Comparison of ENCODE assay signal across 9 cellular contexts in the genomic region with DNA sequence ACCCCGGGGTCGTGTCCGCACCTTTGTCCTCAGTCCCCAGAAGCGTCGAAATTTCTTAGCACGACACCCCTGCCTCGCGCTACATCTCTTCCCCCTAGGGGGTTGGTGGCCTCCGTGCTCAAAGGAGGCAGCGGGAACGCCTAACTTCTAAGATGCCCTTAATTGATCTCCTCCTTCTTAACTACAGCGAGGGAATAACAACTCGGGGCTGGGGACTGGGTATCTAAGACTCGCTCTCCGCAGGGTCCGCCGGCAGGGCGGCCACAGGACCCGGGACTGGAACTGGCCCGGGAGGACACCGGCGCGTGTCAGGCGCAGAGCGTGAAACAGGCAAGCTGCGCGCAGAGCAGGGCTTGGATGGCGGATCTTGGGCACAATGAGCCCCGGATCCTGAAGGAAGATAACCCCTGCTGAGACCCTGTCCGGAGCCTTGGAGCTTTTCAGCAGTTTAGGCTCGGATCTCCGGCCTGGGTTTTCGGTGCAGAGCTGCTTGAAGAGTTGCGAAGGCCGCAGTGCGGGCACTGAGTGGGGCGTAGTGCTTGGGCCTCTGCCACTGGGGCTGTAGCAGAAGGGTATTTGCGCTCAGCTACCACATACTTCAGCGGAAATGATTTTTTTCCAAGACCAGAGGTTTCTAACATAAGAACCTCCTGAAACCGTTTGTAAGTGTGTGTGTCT. TPM values are rescaled to one million over a fixed set of nuclear protein-coding genes. Genes with fewer than 3 reads are reported as not detected.
A peak's percentile ranks its signal among the peaks of the same experiment; 100 is the strongest.
DNase-seq lines count a peak whose midpoint lies in the region; ATAC-seq and TF ChIP-seq lines count a peak whose summit lies in the region.
"Had no signal": no experiment of that assay in that cellular context is flagged by ENCODE, and none has a peak within 500 bp of the region (broad histone marks: within the 10 kb centered on the region; RNA-seq: fewer than 3 reads in every experiment).

No MANE protein-coding gene starts in this region.

- no peak overlapping the region for H3K9ac ChIP-seq in H9 (ENCODE audit: extremely low read depth, insufficient read length, low read length)
- H3K9ac ChIP-seq in iPS-15b (ENCODE audit: low read depth, low read length): no peak overlapping the region
- no peak overlapping the region for H3K9ac ChIP-seq in smooth muscle cell (ENCODE audit: low read depth)

- no peaks in the 10 kb centered on the region for H3F3A ChIP-seq in smooth muscle cell (ENCODE audit: low read depth)

- H3K23me2 ChIP-seq in H9 (ENCODE audit: insufficient read length, low read depth, low read length, poor library complexity, severe bottlenecking): peaks cover 24% of the 10 kb centered on the region

- peak overlapping the region; percentile 41 to 82 for H3K4me3 Mint-ChIP-seq in H9
- H3K4me3 Mint-ChIP-seq in activated T-cell treated with anti-CD3 and anti-CD28 coated beads, Interleukin-2, amount 50 U/mL, for 4 hours: peak overlapping the region; percentile 73

- H3K18ac ChIP-seq in H9 (ENCODE audit: insufficient read length, low read depth, low read length): no peak overlapping the region

- peak; percentile 30 to 33 for ATAC-seq in activated T-cell treated with anti-CD3 and anti-CD28 coated beads, Interleukin-2, amount 50 U/mL, for 4 hours
- no peak for ATAC-seq in HG02870 (IDR thresholded peaks at IDR 0.05; ENCODE audit: unreplicated experiment)

- H3K79me1 ChIP-seq in H9 (ENCODE audit: insufficient read depth, low read depth, low read length, poor library complexity, severe bottlenecking): no peaks in the 10 kb centered on the region

- peaks cover 95% of the 10 kb centered on the region for H3K27me3 Mint-ChIP-seq in H9 (ENCODE audit: low read depth)
- H3K27me3 Mint-ChIP-seq in activated T-cell treated with anti-CD3 and anti-CD28 coated beads, Interleukin-2, amount 50 U/mL, for 4 hours (ENCODE audit: low read depth): peaks cover 66% of the 10 kb centered on the region

- no peak overlapping the region for H2BK120ac ChIP-seq in H9 (ENCODE audit: low read depth, low read length, poor library complexity, severe bottlenecking)

- H4K20me1 ChIP-seq in H9 (ENCODE audit: control insufficient read depth, insufficient read depth, insufficient read length) (no peaks in the 10 kb centered on the region), smooth muscle cell (ENCODE audit: low read depth) (no peaks in the 10 kb centered on the region)

- no peak overlapping the region for H2BK5ac ChIP-seq in H9 (ENCODE audit: insufficient read length, low read length)

- H3K9me3 Mint-ChIP-seq in H9: no peaks in the 10 kb centered on the region; a peak in 2 of 5 replicates
- H3K9me3 Mint-ChIP-seq in activated T-cell treated with anti-CD3 and anti-CD28 coated beads, Interleukin-2, amount 50 U/mL, for 4 hours: no peaks in the 10 kb centered on the region

- no peak overlapping the region for H2BK12ac ChIP-seq in H9 (ENCODE audit: insufficient read length, low read depth, low read length)

- TF ChIP-seq CTCF in H9 (conservative IDR thresholded peaks at IDR 0.05): no peak
- TF ChIP-seq CTCF in smooth muscle cell (IDR thresholded peaks at IDR 0.05; ENCODE audit: borderline replicate concordance, insufficient read depth, poor library complexity, severe bottlenecking): no peak

- H2AK5ac ChIP-seq in H9 (ENCODE audit: insufficient read length, low read length): no peak overlapping the region

- H2BK20ac ChIP-seq in H9 (ENCODE audit: low read depth, low read length, poor library complexity, severe bottlenecking): no peak overlapping the region

- H3K4me3 ChIP-seq in iPS-15b (ENCODE audit: low read depth, low read length): peak overlapping the region; percentile 50
- H3K4me3 ChIP-seq in smooth muscle cell: peak overlapping the region; percentile 41
- H3K4me3 ChIP-seq in MG63: no peak overlapping the region

- H3K14ac ChIP-seq in H9 (ENCODE audit: insufficient read depth, low read length): no peak overlapping the region

- H3K4me1 ChIP-seq in H9 (ENCODE audit: insufficient read depth, low read length) (peaks cover 5% of the 10 kb centered on the region; the same call in 1 of the 2 replicates), iPS-15b (ENCODE audit: control insufficient read depth, insufficient read depth, low read length) (peaks cover 12% of the 10 kb centered on the region), smooth muscle cell (ENCODE audit: low read depth) (peaks cover 16% of the 10 kb centered on the region)

- H4K8ac ChIP-seq in H9 (replicated peaks; ENCODE audit: insufficient read length, low read depth, low read length): no peak overlapping the region

- no peaks in the 10 kb centered on the region for H3K79me2 ChIP-seq in H9 (ENCODE audit: insufficient read depth, low read length)
- no peaks in the 10 kb centered on the region for H3K79me2 ChIP-seq in smooth muscle cell (ENCODE audit: low read depth)

- DNase-seq in H9: peak; percentile 51
- DNase-seq in activated T-cell treated with anti-CD3 and anti-CD28 coated beads, Interleukin-2, amount 50 U/mL, for 4 hours: no peak
- DNase-seq in smooth muscle cell (lab: John Stamatoyannopoulos, UW; ENCODE audit: unreplicated experiment): no peak
- no peak for DNase-seq in MG63
- DNase-seq in amniotic stem cell (lab: John Stamatoyannopoulos, UW): no peak
- DNase-seq in effector CD8-positive, alpha-beta T cell (lab: John Stamatoyannopoulos, UW): no peak

- no peak overlapping the region for H4K91ac ChIP-seq in H9 (ENCODE audit: insufficient read length, low read depth, low read length)

- H2AFZ ChIP-seq in H9 (ENCODE audit: low read length) (no peak overlapping the region), smooth muscle cell (ENCODE audit: low read depth) (peak overlapping the region; percentile 22)

- H3K27me3 ChIP-seq in H9 (ENCODE audit: insufficient read depth, low read length): peaks cover 57% of the 10 kb centered on the region
- peaks cover 95% of the 10 kb centered on the region for H3K27me3 ChIP-seq in iPS-15b (ENCODE audit: control insufficient read depth, insufficient read depth, low read length)
- H3K27me3 ChIP-seq in smooth muscle cell (ENCODE audit: low read depth): peaks cover 93% of the 10 kb centered on the region
- H3K27me3 ChIP-seq in MG63: no peaks in the 10 kb centered on the region

- H3K9me3 ChIP-seq in H9 (ENCODE audit: control insufficient read depth, low read depth, low read length) (no peaks in the 10 kb centered on the region), iPS-15b (ENCODE audit: control insufficient read depth, insufficient read depth, low read length) (no peaks in the 10 kb centered on the region), smooth muscle cell (replicated peaks; ENCODE audit: low read depth) (no peaks in the 10 kb centered on the region), MG63 (no peaks in the 10 kb centered on the region)

- H3K4me1 Mint-ChIP-seq in H9: peaks cover 42 to 43% of the 10 kb centered on the region in 2 experiments
- peaks cover 31% of the 10 kb centered on the region for H3K4me1 Mint-ChIP-seq in activated T-cell treated with anti-CD3 and anti-CD28 coated beads, Interleukin-2, amount 50 U/mL, for 4 hours (ENCODE audit: low read depth)

- no peak overlapping the region for H4K5ac ChIP-seq in H9 (ENCODE audit: insufficient read length, low read depth, low read length)

- no peaks in the 10 kb centered on the region for H3K36me3 ChIP-seq in iPS-15b (ENCODE audit: control insufficient read depth, insufficient read depth, low read length)
- no peaks in the 10 kb centered on the region for H3K36me3 ChIP-seq in smooth muscle cell (ENCODE audit: low read depth)
- no peaks in the 10 kb centered on the region for H3K36me3 ChIP-seq in MG63

- WGBS in H9 (ENCODE audit: extremely low coverage, insufficient read length, low lambda C conversion rate): no CpG with 5 or more reads among the region's 40 CpGs
- 15% methylated on average over 40 of the region's 40 CpGs for WGBS in smooth muscle cell (ENCODE audit: low lambda C conversion rate)

- H2BK15ac ChIP-seq in H9 (ENCODE audit: low read depth, low read length): no peak overlapping the region

- no peak overlapping the region for H3K4ac ChIP-seq in H9 (ENCODE audit: low read depth, low read length)

- H3K27ac ChIP-seq in H9 (ENCODE audit: insufficient read length, low read depth, low read length) (no peak overlapping the region), smooth muscle cell (ENCODE audit: low read depth) (no peak overlapping the region)

- peak overlapping the region; percentile 77 for H3K4me2 ChIP-seq in H9 (ENCODE audit: insufficient read depth, insufficient read length, low read length)
- peak overlapping the region; percentile 85 for H3K4me2 ChIP-seq in smooth muscle cell

- H3K36me3 Mint-ChIP-seq in H9 (ENCODE audit: insufficient read depth in 1 of 3, low read depth in 3 of 3): peaks cover 0 to 2% (median 0%) of the 10 kb centered on the region in 3 experiments; a peak in 1 of 7 replicates
- H3K36me3 Mint-ChIP-seq in activated T-cell treated with anti-CD3 and anti-CD28 coated beads, Interleukin-2, amount 50 U/mL, for 4 hours (ENCODE audit: insufficient read depth): no peaks in the 10 kb centered on the region

- H3K23ac ChIP-seq in H9 (ENCODE audit: insufficient read length, low read depth, low read length): no peak overlapping the region

- H3T11ph ChIP-seq in H9 (ENCODE audit: low read length): no peak overlapping the region

- no peak overlapping the region for H3K56ac ChIP-seq in H9 (ENCODE audit: insufficient read length, low read depth, low read length)

- H3K27ac Mint-ChIP-seq in H9: no peak overlapping the region

RNA-seq across cellular contexts. Expression of a gene that starts 2.0 kb away (rescaled TPM):
- total RNA-seq in H9 (2021): 0.29 TPM in 1 of 2 replicates, not detected in the other
- total RNA-seq in activated T-cell treated with anti-CD3 and anti-CD28 coated beads, Interleukin-2, amount 50 U/mL, for 4 hours: not detected
- total RNA-seq in smooth muscle cell: not detected in 2 replicates
- polyA plus RNA-seq in smooth muscle cell: not detected in 2 replicates
- total RNA-seq in MG63 (2014; rRNA removed; shearing (Covaris generic); ENCODE audit: low replicate concordance): not detected in 2 replicates
- total RNA-seq: OCI-LY7 had no signal
